In the genomic region with DNA sequence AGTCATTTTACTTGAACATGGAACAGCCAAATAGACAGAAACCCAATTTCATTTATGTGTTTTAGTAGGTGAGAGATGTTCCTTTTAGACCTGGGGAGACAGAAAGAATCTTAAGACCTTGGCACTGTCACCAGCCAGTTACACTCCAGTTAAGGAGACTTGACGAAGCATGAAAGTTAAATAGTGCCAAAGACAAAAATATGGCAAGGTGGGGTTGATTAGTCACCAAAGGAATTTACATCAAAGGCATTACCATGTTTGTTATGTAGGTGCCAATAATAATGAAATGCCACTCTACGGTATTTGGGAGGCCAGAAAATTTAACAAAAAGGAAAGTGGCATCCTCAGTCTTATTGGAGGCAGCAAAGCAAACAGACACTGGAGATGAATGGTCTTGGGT, we compare ENCODE assay signal across 22 cellular contexts. TPM values are rescaled to one million over a fixed set of nuclear protein-coding genes. Genes with fewer than 3 reads are reported as not detected.
"Had no signal": no experiment of that assay in that cellular context is flagged by ENCODE, and none has a peak within 500 bp of the region (broad histone marks: within the 10 kb centered on the region; RNA-seq: fewer than 3 reads in every experiment).

No MANE protein-coding gene starts in this region.

- H3K9me3 ChIP-seq: lower lobe of right lung, psoas muscle, right lobe of liver, suprapubic skin, upper lobe of left lung had no signal

- H3K27ac ChIP-seq: coronary artery, foreskin keratinocyte, lower lobe of right lung, psoas muscle, right lobe of liver, suprapubic skin, upper lobe of left lung had no signal

- DNase-seq: activated CD4-positive, alpha-beta T cell treated with anti-CD3 and anti-CD28 coated beads for 48 hours; activated CD8-positive, alpha-beta memory T cell treated with anti-CD3 and anti-CD28 coated beads, Interleukin-2, amount 10 ng/mL, durations not matched to agents 7 days and 5 days; activated naive CD4-positive, alpha-beta T cell treated with anti-CD3 and anti-CD28 coated beads, Interleukin-2, amount 50 U/mL, for 16 hours; activated T-cell treated with anti-CD3 and anti-CD28 coated beads, Interleukin-2, amount 50 U/mL, for 1 hour; amniotic stem cell; effector CD4-positive, alpha-beta T cell; left cardiac atrium; lower lobe of right lung; psoas muscle; right lobe of liver; stimulated activated naive CD8-positive, alpha-beta T cell treated with anti-CD3 and anti-CD28 coated beads, Interleukin-15, Interleukin-2, amounts not matched to agents 100 U/mL and 50 U/mL, for 24 hours; upper lobe of left lung had no signal

- H3K9me3 Mint-ChIP-seq: central memory CD8-positive, alpha-beta T cell had no signal

- H3K4me1 Mint-ChIP-seq: neural crest cell had no signal

- H3K36me3 Mint-ChIP-seq: WTC11 had no signal

- H3K27me3 ChIP-seq: foreskin keratinocyte, right lobe of liver, suprapubic skin, upper lobe of left lung had no signal

- H3K36me3 ChIP-seq: lower lobe of right lung, right lobe of liver, suprapubic skin, upper lobe of left lung had no signal

- H3K4me3 Mint-ChIP-seq: activated CD8-positive, alpha-beta memory T cell treated with anti-CD3 and anti-CD28 coated beads, Interleukin-2, amount 10 ng/mL, durations not matched to agents 7 days and 5 days; central memory CD8-positive, alpha-beta T cell; neural crest cell; WTC11 had no signal

- H3K27me3 Mint-ChIP-seq: central memory CD8-positive, alpha-beta T cell had no signal

- FAIRE-seq: TTC549 had no signal

- ATAC-seq: activated CD8-positive, alpha-beta memory T cell treated with anti-CD3 and anti-CD28 coated beads, Interleukin-2, amount 10 ng/mL, durations not matched to agents 7 days and 5 days; foreskin keratinocyte; left cardiac atrium; lower lobe of right lung; psoas muscle; right lobe of liver; stimulated activated naive CD8-positive, alpha-beta T cell treated with anti-CD3 and anti-CD28 coated beads, Interleukin-15, Interleukin-2, amounts not matched to agents 100 U/mL and 50 U/mL, for 24 hours; WTC11 had no signal

- H3K4me2 ChIP-seq: smooth muscle cell had no signal

- H3K4me1 ChIP-seq: psoas muscle, right lobe of liver had no signal

- H3K27ac Mint-ChIP-seq: activated CD8-positive, alpha-beta memory T cell treated with anti-CD3 and anti-CD28 coated beads, Interleukin-2, amount 10 ng/mL, durations not matched to agents 7 days and 5 days; activated T-helper 2 cell treated with anti-CD3 and anti-CD28 coated beads, Interferon-gamma antibody, Interleukin-2, Interleukin-4, amounts not matched to agents 10 μg/mL and 5 μg/mL and 100 μg/mL, durations not matched to agents 14 hours and 24 hours and 36 hours; WTC11 had no signal

- H3K4me3 ChIP-seq: coronary artery, lower lobe of right lung, psoas muscle, right lobe of liver, smooth muscle cell, suprapubic skin, upper lobe of left lung had no signal

RNA-seq across cellular contexts. Expression of gene IL12B, which starts 9.2 kb away (rescaled TPM):
- total RNA-seq: activated T-helper 2 cell treated with anti-CD3 and anti-CD28 coated beads, Interferon-gamma antibody, Interleukin-2, Interleukin-4, amounts not matched to agents 10 μg/mL and 5 μg/mL and 100 μg/mL, durations not matched to agents 14 hours and 24 hours and 36 hours; foreskin keratinocyte; left cardiac atrium; lower lobe of right lung; neural crest cell; osteocyte; psoas muscle; right lobe of liver; smooth muscle cell; suprapubic skin; upper lobe of left lung; WTC11 had no signal
